In the genomic region with DNA sequence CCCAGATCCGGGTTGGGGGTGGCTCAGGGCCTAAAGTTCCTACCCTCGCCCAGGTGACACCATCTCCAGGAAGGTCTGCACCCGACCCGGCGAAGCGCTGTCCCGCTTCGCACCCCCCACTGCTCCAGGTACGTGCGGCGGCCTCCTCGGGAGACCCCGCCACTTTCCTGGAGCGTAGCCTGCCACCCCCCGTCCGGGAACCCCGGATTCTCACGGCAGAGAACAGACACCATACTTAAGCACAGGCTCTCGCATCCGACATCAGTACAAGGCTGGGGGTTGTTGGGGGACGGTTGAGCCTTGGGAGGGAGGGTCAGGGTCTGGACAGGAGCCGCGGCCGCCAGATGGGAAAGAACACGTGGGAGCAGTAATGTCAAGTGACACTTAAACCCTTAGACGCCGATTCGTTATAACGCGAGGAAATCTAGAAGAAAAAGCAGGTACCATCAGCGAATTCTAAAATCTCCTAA, we compare ENCODE assay signal across 8 cellular contexts. TPM values are rescaled to one million over a fixed set of nuclear protein-coding genes. Genes with fewer than 3 reads are reported as not detected.
DNase-seq lines count a peak whose midpoint lies in the region; ATAC-seq and TF ChIP-seq lines count a peak whose summit lies in the region.

No MANE protein-coding gene starts in this region.

- H3K36me3 Mint-ChIP-seq in activated naive CD4-positive, alpha-beta T cell treated with anti-CD3 and anti-CD28 coated beads, Interleukin-2, amount 50 U/mL, for 24 hours: peaks cover 7% of the 10 kb centered on the region

- peaks cover 0 to 46% (median 1%) of the 10 kb centered on the region in 9 donors for H3K36me3 ChIP-seq in heart right ventricle
- no peaks in the 10 kb centered on the region for H3K36me3 ChIP-seq in urinary bladder (ENCODE audit: insufficient read depth)

- intact Hi-C loops in heart right ventricle (cut with DNase I): loop anchor here in 1 of 10 donors (10.0 kb wide), 1 partner anchor 828 kb away; no protein-coding TSS in a partner anchor
- intact Hi-C loops in posterior vena cava (cut with DNase I): no loop called here

- in situ Hi-C loops in SK-MEL-5 (cut with HindIII; ENCODE audit: low pct_unique_long_range_greater_than_20kb, low sequenced_read_pairs): no loop called here

- H3K27me3 Mint-ChIP-seq in activated naive CD4-positive, alpha-beta T cell treated with anti-CD3 and anti-CD28 coated beads, Interleukin-2, amount 50 U/mL, for 24 hours: no peaks in the 10 kb centered on the region

- H3K4me1 Mint-ChIP-seq in activated naive CD4-positive, alpha-beta T cell treated with anti-CD3 and anti-CD28 coated beads, Interleukin-2, amount 50 U/mL, for 24 hours: peaks cover 55% of the 10 kb centered on the region

- peak; percentile 41 for ATAC-seq in GM21619 (IDR thresholded peaks at IDR 0.05; ENCODE audit: unreplicated experiment)
- peak; percentile 72 to 90 (median 83) for ATAC-seq in heart right ventricle

- peak overlapping the region; percentile 88 for H3K4me3 Mint-ChIP-seq in activated naive CD4-positive, alpha-beta T cell treated with anti-CD3 and anti-CD28 coated beads, Interleukin-2, amount 50 U/mL, for 24 hours

- DNase-seq in DMS 273 treated with DMSO at 0.1 percent for 48 hours (lab: John Stamatoyannopoulos, UW): peak; percentile 52
- peak; percentile 56 for DNase-seq in M059J (ENCODE audit: low read depth)
- peak; percentile 68 for DNase-seq in SK-MEL-5 (ENCODE audit: low read depth, low spot score)
- DNase-seq in heart right ventricle: peak; percentile 55 to 68
- DNase-seq in posterior vena cava (ENCODE audit: low spot score): peak; percentile 84

- peaks cover 0 to 41% (median 23%) of the 10 kb centered on the region in 9 donors for H3K4me1 ChIP-seq in heart right ventricle
- no peaks in the 10 kb centered on the region for H3K4me1 ChIP-seq in urinary bladder (ENCODE audit: insufficient read depth)

- no peaks in the 10 kb centered on the region for H3K9me3 Mint-ChIP-seq in activated naive CD4-positive, alpha-beta T cell treated with anti-CD3 and anti-CD28 coated beads, Interleukin-2, amount 50 U/mL, for 24 hours

- peak overlapping the region; percentile 75 to 96 (median 81) for H3K4me3 ChIP-seq in heart right ventricle
- H3K4me3 ChIP-seq in urinary bladder (ENCODE audit: low read depth, low read length): peak overlapping the region; percentile 66

- no peaks in the 10 kb centered on the region for H3K9me3 ChIP-seq in heart right ventricle

- no peaks in the 10 kb centered on the region for H3K27me3 ChIP-seq in heart right ventricle

- 1% methylated on average over 31 of the region's 31 CpGs for WGBS in heart right ventricle, 2 donors
- WGBS in urinary bladder: under 1% methylated on average over 31 of the region's 31 CpGs

- peak overlapping the region; percentile 95 for H3K27ac Mint-ChIP-seq in activated naive CD4-positive, alpha-beta T cell treated with anti-CD3 and anti-CD28 coated beads, Interleukin-2, amount 50 U/mL, for 24 hours

- TF ChIP-seq CTCF in heart right ventricle (IDR thresholded peaks at IDR 0.05): no peak

- peak overlapping the region; percentile 69 to 99 (median 91) for H3K27ac ChIP-seq in heart right ventricle
- peak overlapping the region; percentile 64 for H3K27ac ChIP-seq in urinary bladder (ENCODE audit: low read depth)

RNA-seq across cellular contexts. Expression of a gene that starts 0.5 kb away (rescaled TPM):
- total RNA-seq in M059J (2014; rRNA removed; shearing (Covaris generic)): 33.9 and 36.9 TPM in 2 replicates
- total RNA-seq in SK-MEL-5 (2014; rRNA removed; shearing (Covaris generic)): 39.0 and 47.5 TPM in 2 replicates
- 56.1 and 72.6 TPM in 2 replicates for polyA plus RNA-seq in SK-MEL-5 (2015; cell fraction: cytosol; rRNA removed)
- 21.2 and 46.4 TPM in 2 replicates for polyA plus RNA-seq in SK-MEL-5 (2015; cell fraction: nucleus; rRNA removed)
- total RNA-seq in heart right ventricle (10 to 100 TPM; 24.6 to 39.3 (median 26.3) TPM), posterior vena cava (10 to 100 TPM; 28.4 to 30.7 TPM), urinary bladder (37.2 TPM)
- polyA plus RNA-seq in heart right ventricle (10 to 100 TPM; 23.8 to 46.9 TPM), urinary bladder (44.0 TPM)

RNA-seq across cellular contexts. Expression of a gene that starts 0.7 kb away (rescaled TPM):
- 17.0 and 27.7 TPM in 2 replicates for total RNA-seq in M059J (2014; rRNA removed; shearing (Covaris generic))
- total RNA-seq in SK-MEL-5 (2014; rRNA removed; shearing (Covaris generic)): 25.8 and 31.0 TPM in 2 replicates
- 12.0 and 18.1 TPM in 2 replicates for polyA plus RNA-seq in SK-MEL-5 (2015; cell fraction: cytosol; rRNA removed)
- 17.1 and 51.2 TPM in 2 replicates for polyA plus RNA-seq in SK-MEL-5 (2015; cell fraction: nucleus; rRNA removed)
- total RNA-seq in heart right ventricle (10 to 100 TPM in 9 of 10 donors, 1 to 10 TPM in 1; 8.0 to 15.9 (median 12.4) TPM), posterior vena cava (10 to 100 TPM; 14.7 to 15.5 TPM), urinary bladder (45.9 TPM)
- polyA plus RNA-seq in heart right ventricle (1 to 10 TPM; 3.8 to 6.3 TPM), urinary bladder (9.5 TPM)

RNA-seq across cellular contexts. Expression of a gene that starts 31.1 kb away (rescaled TPM):
- not detected in 2 replicates for total RNA-seq in M059J (2014; rRNA removed; shearing (Covaris generic))
- not detected in 2 replicates for total RNA-seq in SK-MEL-5 (2014; rRNA removed; shearing (Covaris generic))
- polyA plus RNA-seq in SK-MEL-5 (2015; cell fraction: cytosol; rRNA removed): not detected in 2 replicates
- not detected in 2 replicates for polyA plus RNA-seq in SK-MEL-5 (2015; cell fraction: nucleus; rRNA removed)
- total RNA-seq in heart right ventricle (not detected), posterior vena cava (not detected), urinary bladder (not detected)
- polyA plus RNA-seq in heart right ventricle (not detected), urinary bladder (0.34 TPM)

Comparison
In these comparisons a context has a peak if more than half of its experiments do, and no peak if none do; other contexts are left out.
1. Peak in every context shown above with its lines: DNase-seq, ATAC-seq, H3K4me3 ChIP-seq and H3K27ac ChIP-seq.